16 cellular contexts compared by ENCODE assay signal in the genomic region with DNA sequence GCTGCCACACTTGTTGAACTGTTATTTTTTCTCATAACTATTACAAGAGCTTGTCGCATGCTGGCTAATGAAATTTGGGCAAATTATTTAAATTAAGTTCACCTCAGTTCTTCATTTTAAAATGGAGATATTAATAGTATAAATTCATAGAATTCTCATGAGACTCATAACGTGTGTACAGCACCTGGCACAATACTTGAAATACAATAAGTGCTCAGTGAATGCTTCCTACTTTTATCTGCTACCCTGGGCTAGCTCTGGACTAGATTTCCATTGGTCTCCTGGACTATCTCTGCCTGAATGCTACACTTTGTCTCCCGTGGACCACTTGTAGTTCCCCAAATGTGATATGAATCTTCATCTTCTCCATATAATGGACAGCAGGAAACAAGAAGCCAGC. TPM values are rescaled to one million over a fixed set of nuclear protein-coding genes. Genes with fewer than 3 reads are reported as not detected.
DNase-seq lines count a peak whose midpoint lies in the region; ATAC-seq and TF ChIP-seq lines count a peak whose summit lies in the region.
"Had no signal": no experiment of that assay in that cellular context is flagged by ENCODE, and none has a peak within 500 bp of the region (broad histone marks: within the 10 kb centered on the region; RNA-seq: fewer than 3 reads in every experiment).

No MANE protein-coding gene starts in this region.

- H3K9me3 ChIP-seq in Loucy (ENCODE audit: insufficient read depth, low read depth, low read length) (no peaks in the 10 kb centered on the region; the same call in 1 of the 2 replicates), osteoblast (ENCODE audit: low read depth, low read length) (no peaks in the 10 kb centered on the region)

- CTCF ChIA-PET in activated CD4-positive, alpha-beta T cell treated with anti-CD3 and anti-CD28 coated beads, Interleukin-2, amount 10 ng/mL, durations not matched to agents 7 days and 5 days (lab: Charles Lee), result interaction anchor here (0.6 to 1.0 kb wide), 2 partner anchors 20 to 38 kb away, joined by 3 read pairs; no protein-coding TSS in a partner anchor

- peaks cover 43% of the 10 kb centered on the region for H3K4me1 ChIP-seq in Loucy (ENCODE audit: insufficient read depth, low read length, poor library complexity, severe bottlenecking)
- no peaks in the 10 kb centered on the region for H3K4me1 ChIP-seq in osteoblast (ENCODE audit: insufficient read depth, low read length)
- H3K4me1 ChIP-seq: esophagus muscularis mucosa had no signal

- H3K27ac ChIP-seq in osteoblast (ENCODE audit: low read depth, low read length), result no peak overlapping the region
- H3K27ac ChIP-seq: esophagus muscularis mucosa, RWPE1 had no signal

- POLR2A ChIA-PET in activated CD4-positive, alpha-beta T cell treated with anti-CD3 and anti-CD28 coated beads, Interleukin-2, amount 10 ng/mL, durations not matched to agents 7 days and 5 days (lab: Charles Lee), result interaction anchor here (0.6 to 0.7 kb wide), 2 partner anchors 20 to 92 kb away, joined by 3 to 6 read pairs; no protein-coding TSS in a partner anchor

- peak overlapping the region; percentile 91 for H3K27ac Mint-ChIP-seq in activated CD4-positive, alpha-beta T cell treated with anti-CD3 and anti-CD28 coated beads, Interleukin-2, amount 10 ng/mL, durations not matched to agents 7 days and 5 days
- H3K27ac Mint-ChIP-seq in central memory CD8-positive, alpha-beta T cell (ENCODE audit: low read depth), result peak overlapping the region; percentile 87
- peak overlapping the region; percentile 91 to 96 for H3K27ac Mint-ChIP-seq in stimulated activated naive CD8-positive, alpha-beta T cell treated with anti-CD3 and anti-CD28 coated beads, Interleukin-15, amount 100 ng/mL, for 72 hours

- DNase-seq in activated CD4-positive, alpha-beta T cell treated with anti-CD3 and anti-CD28 coated beads, Interleukin-2, amount 10 ng/mL, durations not matched to agents 7 days and 5 days, result no peak
- no peak for DNase-seq in activated CD4-positive, alpha-beta T cell treated with anti-CD3 and anti-CD28 coated beads, Interleukin-2, amount 50 U/mL, for 4 hours
- no peak for DNase-seq in central memory CD8-positive, alpha-beta T cell (ENCODE audit: low spot score in 2 of 2)
- DNase-seq in stimulated activated naive CD8-positive, alpha-beta T cell treated with anti-CD3 and anti-CD28 coated beads, Interleukin-15, amount 100 ng/mL, for 72 hours, result peak in 1 of 2 donors; percentile 18
- no peak for DNase-seq in kidney glomerular epithelial cell (lab: John Stamatoyannopoulos, UW)
- DNase-seq in osteoblast (ENCODE audit: insufficient read length, low spot score, missing footprints), result no peak
- DNase-seq: caudate nucleus, hypothalamus, left ventricle myocardium superior, NCI-H1436 had no signal

- H3K79me2 ChIP-seq in Loucy (ENCODE audit: insufficient read depth, low read length), result no peaks in the 10 kb centered on the region
- no peaks in the 10 kb centered on the region for H3K79me2 ChIP-seq in osteoblast (ENCODE audit: insufficient read depth, low read length)

- no peak for ATAC-seq in central memory CD8-positive, alpha-beta T cell (replicated peaks; ENCODE audit: extremely low read depth, poor library complexity, severe bottlenecking)
- no peak for ATAC-seq in stimulated activated naive CD8-positive, alpha-beta T cell treated with anti-CD3 and anti-CD28 coated beads, Interleukin-15, amount 100 ng/mL, for 72 hours
- no peak for ATAC-seq in HG02610 (IDR thresholded peaks at IDR 0.05; ENCODE audit: unreplicated experiment)
- ATAC-seq: HCT116, left ventricle myocardium superior had no signal

- no peaks in the 10 kb centered on the region for H3K9me2 ChIP-seq in Loucy (replicated peaks; ENCODE audit: low read depth, low read length)

- no peak overlapping the region; the same call in 1 of the 2 replicates for H2AFZ ChIP-seq in Loucy (ENCODE audit: low read length)
- H2AFZ ChIP-seq in osteoblast (ENCODE audit: low read length), result no peak overlapping the region

- peak overlapping the region; percentile 0 for H3K9ac ChIP-seq in Loucy (ENCODE audit: low read depth, low read length, poor library complexity, severe bottlenecking)

- H3K36me3 Mint-ChIP-seq in activated CD4-positive, alpha-beta T cell treated with anti-CD3 and anti-CD28 coated beads, Interleukin-2, amount 10 ng/mL, durations not matched to agents 7 days and 5 days (ENCODE audit: low read depth), result peaks cover 49% of the 10 kb centered on the region
- H3K36me3 Mint-ChIP-seq in central memory CD8-positive, alpha-beta T cell (ENCODE audit: insufficient read depth), result peaks cover 28% of the 10 kb centered on the region

- no peaks in the 10 kb centered on the region for H3K27me3 Mint-ChIP-seq in activated CD4-positive, alpha-beta T cell treated with anti-CD3 and anti-CD28 coated beads, Interleukin-2, amount 10 ng/mL, durations not matched to agents 7 days and 5 days
- no peaks in the 10 kb centered on the region for H3K27me3 Mint-ChIP-seq in central memory CD8-positive, alpha-beta T cell
- H3K27me3 Mint-ChIP-seq in stimulated activated naive CD8-positive, alpha-beta T cell treated with anti-CD3 and anti-CD28 coated beads, Interleukin-15, amount 100 ng/mL, for 72 hours, result no peaks in the 10 kb centered on the region

- H3K4me2 ChIP-seq in Loucy (ENCODE audit: low read depth, low read length, poor library complexity, severe bottlenecking) (peak overlapping the region; percentile 61), osteoblast (ENCODE audit: insufficient read depth, low read length) (no peak overlapping the region)

- H3K4me3 ChIP-seq in Loucy (ENCODE audit: low read length, poor library complexity, severe bottlenecking) (peak overlapping the region; percentile 44), osteoblast (ENCODE audit: insufficient read depth, low read length) (no peak overlapping the region)

- H4K20me1 ChIP-seq in Loucy (ENCODE audit: insufficient read depth, low read length, poor library complexity, severe bottlenecking) (no peaks in the 10 kb centered on the region), osteoblast (ENCODE audit: insufficient read depth, low read length) (no peaks in the 10 kb centered on the region)

- peaks cover 71% of the 10 kb centered on the region for H3K4me1 Mint-ChIP-seq in activated CD4-positive, alpha-beta T cell treated with anti-CD3 and anti-CD28 coated beads, Interleukin-2, amount 10 ng/mL, durations not matched to agents 7 days and 5 days
- H3K4me1 Mint-ChIP-seq in central memory CD8-positive, alpha-beta T cell, result peaks cover 74% of the 10 kb centered on the region
- H3K4me1 Mint-ChIP-seq in stimulated activated naive CD8-positive, alpha-beta T cell treated with anti-CD3 and anti-CD28 coated beads, Interleukin-15, amount 100 ng/mL, for 72 hours, result peaks cover 49% of the 10 kb centered on the region

- peaks cover 6% of the 10 kb centered on the region; the same call in 1 of the 2 replicates for H3F3A ChIP-seq in Loucy (ENCODE audit: low read depth)

- H3K27me3 ChIP-seq in Loucy (ENCODE audit: insufficient read depth, low read length, poor library complexity, severe bottlenecking), result no peaks in the 10 kb centered on the region
- no peaks in the 10 kb centered on the region for H3K27me3 ChIP-seq in osteoblast (ENCODE audit: insufficient read depth, low read length)
- H3K27me3 ChIP-seq: esophagus muscularis mucosa had no signal

- TF ChIP-seq CTCF in Loucy (conservative IDR thresholded peaks at IDR 0.05; ENCODE audit: low read length) (no peak), osteoblast (IDR thresholded peaks at IDR 0.05; ENCODE audit: extremely low read depth, low read depth, low read length) (no peak)

- H3K36me3 ChIP-seq in Loucy (ENCODE audit: insufficient read depth, low read length) (no peaks in the 10 kb centered on the region), osteoblast (ENCODE audit: insufficient read depth, low read length) (no peaks in the 10 kb centered on the region)
- H3K36me3 ChIP-seq: esophagus muscularis mucosa had no signal

- H3K4me3 Mint-ChIP-seq in activated CD4-positive, alpha-beta T cell treated with anti-CD3 and anti-CD28 coated beads, Interleukin-2, amount 10 ng/mL, durations not matched to agents 7 days and 5 days, result peak overlapping the region; percentile 84
- H3K4me3 Mint-ChIP-seq in central memory CD8-positive, alpha-beta T cell, result peak overlapping the region; percentile 88
- H3K4me3 Mint-ChIP-seq in stimulated activated naive CD8-positive, alpha-beta T cell treated with anti-CD3 and anti-CD28 coated beads, Interleukin-15, amount 100 ng/mL, for 72 hours, result peak overlapping the region; percentile 84 to 95

- peaks cover 22% of the 10 kb centered on the region for H3K9me3 Mint-ChIP-seq in activated CD4-positive, alpha-beta T cell treated with anti-CD3 and anti-CD28 coated beads, Interleukin-2, amount 10 ng/mL, durations not matched to agents 7 days and 5 days
- H3K9me3 Mint-ChIP-seq in central memory CD8-positive, alpha-beta T cell, result peaks cover 7% of the 10 kb centered on the region
- H3K9me3 Mint-ChIP-seq in stimulated activated naive CD8-positive, alpha-beta T cell treated with anti-CD3 and anti-CD28 coated beads, Interleukin-15, amount 100 ng/mL, for 72 hours, result peaks cover 20 to 29% of the 10 kb centered on the region in 2 donors

RNA-seq across cellular contexts. Expression of a gene that starts 0.9 kb away (rescaled TPM):
- total RNA-seq in activated CD4-positive, alpha-beta T cell treated with anti-CD3 and anti-CD28 coated beads, Interleukin-2, amount 10 ng/mL, durations not matched to agents 7 days and 5 days, result 10 to 100 TPM; 25.1 to 33.7 TPM
- total RNA-seq in osteoblast, result not detected in 2 replicates
- total RNA-seq: A673 had no signal

RNA-seq across cellular contexts. Expression of a gene that starts 57.2 kb away (rescaled TPM):
- 10 to 100 TPM; 14.7 to 16.2 TPM for total RNA-seq in activated CD4-positive, alpha-beta T cell treated with anti-CD3 and anti-CD28 coated beads, Interleukin-2, amount 10 ng/mL, durations not matched to agents 7 days and 5 days
- 0.29 and 0.36 TPM in 2 replicates for total RNA-seq in osteoblast
- total RNA-seq: A673 had no signal

Comparison
In these comparisons a context has a peak if more than half of its experiments do, and no peak if none do; other contexts are left out.
1. RNA of a gene that starts 0.9 kb away (total RNA-seq): 25.1 to 33.7 TPM in activated CD4-positive, alpha-beta T cell treated with anti-CD3 and anti-CD28 coated beads, Interleukin-2, amount 10 ng/mL, durations not matched to agents 7 days and 5 days; not detected in osteoblast; every median in the first group is over 10 times any median in the second.
2. RNA of a gene that starts 57.2 kb away (total RNA-seq): 14.7 to 16.2 TPM in activated CD4-positive, alpha-beta T cell treated with anti-CD3 and anti-CD28 coated beads, Interleukin-2, amount 10 ng/mL, durations not matched to agents 7 days and 5 days; 0.29 to 0.36 TPM in osteoblast; every median in the first group is over 10 times any median in the second.
3. Peak in every context shown above with its lines, with median percentiles within 50 percentile points of each other: H3K27ac Mint-ChIP-seq and H3K4me3 Mint-ChIP-seq.